ENCODE assay signal across 1 cellular context in the genomic region with DNA sequence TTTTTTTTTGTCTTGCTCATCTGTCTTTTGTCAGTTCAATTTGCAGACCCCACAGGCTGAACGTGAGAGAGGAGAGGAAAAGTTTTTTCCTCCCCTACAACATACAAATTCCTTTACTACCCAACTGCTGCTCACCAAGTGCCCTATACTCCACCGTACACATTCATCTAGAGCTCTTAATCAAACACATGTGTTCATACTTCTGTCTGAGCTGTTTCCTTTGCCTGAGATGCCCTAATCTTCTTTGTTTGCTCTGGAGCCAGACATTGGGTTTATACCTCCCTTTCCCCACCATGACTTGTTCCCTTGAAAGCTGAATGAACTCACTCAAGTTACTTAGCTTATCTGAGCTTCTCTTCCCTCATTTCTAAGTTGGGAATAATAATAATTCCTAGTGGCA.
TF ChIP-seq lines count a peak whose summit lies in the region.

No MANE protein-coding gene starts in this region.

TF ChIP-seq in IMR-90, 13 proteins besides CTCF, POLR2A, EP300 and RAD21 (continued from another document):
- TF ChIP-seq RFX5 (IDR thresholded peaks at IDR 0.05; ENCODE audit: low read depth, low read length), result no peak
- no peak for TF ChIP-seq MXI1 (IDR thresholded peaks at IDR 0.05; ENCODE audit: borderline replicate concordance, low read depth, low read length)
- no peak for TF ChIP-seq USF2 (IDR thresholded peaks at IDR 0.05; ENCODE audit: low read depth, low read length)
- TF ChIP-seq FOS (IDR thresholded peaks at IDR 0.05; ENCODE audit: low read depth, low read length), result no peak
- TF ChIP-seq MAFK (IDR thresholded peaks at IDR 0.05; ENCODE audit: low read depth, low read length), result no peak
